In genomic region chr4:85769009-85769408, GRCh38 we compare ENCODE assay signal across 23 cellular contexts.
DNase-seq lines count a peak whose midpoint lies in the region; ATAC-seq, FAIRE-seq and TF ChIP-seq lines count a peak whose summit lies in the region.
"Had no signal": no experiment of that assay in that cellular context is flagged by ENCODE, and none has a peak within 500 bp of the region (broad histone marks: within the 10 kb centered on the region; RNA-seq: fewer than 3 reads in every experiment).

No MANE protein-coding gene starts in this region.

- CTCF ChIA-PET in PC-3 (lab: Charles Lee): no interaction called here
- CTCF ChIA-PET in endothelial cell of umbilical vein (lab: Charles Lee): no interaction called here
- CTCF ChIA-PET in activated CD8-positive, alpha-beta T cell treated with anti-CD3 and anti-CD28 coated beads, Interleukin-2, amount 10 ng/mL, durations not matched to agents 7 days and 5 days (lab: Charles Lee): no interaction called here

- H3K27ac ChIP-seq in PC-3 (ENCODE audit: low read length) (no peak overlapping the region; the same call in 1 of the 2 replicates), endothelial cell of umbilical vein (ENCODE audit: insufficient read depth, low read depth, low read length) (no peak overlapping the region), small intestine (ENCODE audit: low read depth in 1 of 2, low read length in 1 of 2) (no peak overlapping the region)
- H3K27ac ChIP-seq: 22Rv1, BLaER1, C4-2B had no signal

- H4K20me1 ChIP-seq in PC-3 (ENCODE audit: low read length) (no peaks in the 10 kb centered on the region), endothelial cell of umbilical vein (replicated peaks; ENCODE audit: control insufficient read depth, extremely low read depth, insufficient read depth, low read length) (no peaks in the 10 kb centered on the region)
- H4K20me1 ChIP-seq: BLaER1 had no signal

- peak; percentile 56 for ATAC-seq in PC-3
- no peak for ATAC-seq in activated CD8-positive, alpha-beta T cell treated with anti-CD3 and anti-CD28 coated beads, Interleukin-2, amount 10 ng/mL, durations not matched to agents 7 days and 5 days
- ATAC-seq: CD8-positive, alpha-beta T cell had no signal

- H3K9me3 Mint-ChIP-seq in activated CD8-positive, alpha-beta T cell treated with anti-CD3 and anti-CD28 coated beads, Interleukin-2, amount 10 ng/mL, durations not matched to agents 7 days and 5 days (ENCODE audit: insufficient read depth): no peaks in the 10 kb centered on the region
- H3K9me3 Mint-ChIP-seq: CD8-positive, alpha-beta T cell; HFFc6 had no signal

- intact Hi-C loops in PC-3 (cut with micrococcal nuclease) (no loop called here), endothelial cell of umbilical vein (cut with micrococcal nuclease) (no loop called here)

- H3F3A ChIP-seq in PC-3 (ENCODE audit: low read length, unreplicated experiment): no peaks in the 10 kb centered on the region

- TF ChIP-seq CTCF in PC-3 (conservative IDR thresholded peaks at IDR 0.05; ENCODE audit: low read depth, low read length) (no peak), endothelial cell of umbilical vein (IDR thresholded peaks at IDR 0.05; ENCODE audit: extremely low read depth in 1 of 2, insufficient read depth in 1 of 2, low read depth in 1 of 2, low read length in 2 of 2) (no peak)

- no peaks in the 10 kb centered on the region for H3K9me2 ChIP-seq in PC-3 (replicated peaks; ENCODE audit: low read length)

- H3K4me1 ChIP-seq in PC-3 (ENCODE audit: insufficient read depth, low read length) (peaks cover 8% of the 10 kb centered on the region), endothelial cell of umbilical vein (ENCODE audit: control insufficient read depth, extremely low read depth, insufficient read depth, low read length) (peaks cover 30% of the 10 kb centered on the region), small intestine (ENCODE audit: control insufficient read depth in 2 of 2, insufficient read depth in 1 of 2, low read depth in 1 of 2, low read length in 1 of 2) (no peaks in the 10 kb centered on the region)
- H3K4me1 ChIP-seq: BLaER1, Caco-2 had no signal

- H2AFZ ChIP-seq in PC-3 (ENCODE audit: low read length) (no peak overlapping the region), endothelial cell of umbilical vein (ENCODE audit: low read depth, low read length) (no peak overlapping the region)

- FAIRE-seq in endothelial cell of umbilical vein (lab: Jason Lieb, UNC) (peak; percentile 21), small intestine (lab: Jason Lieb, UNC) (no peak)
- FAIRE-seq: A204.1, GM12892, H54 had no signal

- no peak overlapping the region for H3K27ac Mint-ChIP-seq in activated CD8-positive, alpha-beta T cell treated with anti-CD3 and anti-CD28 coated beads, Interleukin-2, amount 10 ng/mL, durations not matched to agents 7 days and 5 days
- H3K27ac Mint-ChIP-seq: B cell; CD4-positive, CD25-positive, alpha-beta regulatory T cell; CD8-positive, alpha-beta T cell; HFFc6 had no signal

- H3K4me1 Mint-ChIP-seq in activated CD8-positive, alpha-beta T cell treated with anti-CD3 and anti-CD28 coated beads, Interleukin-2, amount 10 ng/mL, durations not matched to agents 7 days and 5 days (ENCODE audit: low read depth): no peaks in the 10 kb centered on the region
- H3K4me1 Mint-ChIP-seq: CD4-positive, CD25-positive, alpha-beta regulatory T cell had no signal

- H3K79me2 ChIP-seq in PC-3 (ENCODE audit: low read length): no peaks in the 10 kb centered on the region
- H3K79me2 ChIP-seq in endothelial cell of umbilical vein (ENCODE audit: control insufficient read depth, insufficient read depth, low read length): no peaks in the 10 kb centered on the region

- no peak overlapping the region for H3K9ac ChIP-seq in PC-3 (ENCODE audit: low read length)
- no peak overlapping the region for H3K9ac ChIP-seq in endothelial cell of umbilical vein (replicated peaks; ENCODE audit: extremely low read depth, insufficient read depth, low read length)
- H3K9ac ChIP-seq: BLaER1 had no signal

- no peaks in the 10 kb centered on the region for H3K36me3 ChIP-seq in PC-3 (ENCODE audit: low read depth, low read length)
- H3K36me3 ChIP-seq in endothelial cell of umbilical vein (ENCODE audit: control insufficient read depth in 2 of 2, extremely low read depth in 1 of 2, insufficient read depth in 2 of 2, low read length in 2 of 2): no peaks in the 10 kb centered on the region
- H3K36me3 ChIP-seq in small intestine (ENCODE audit: control insufficient read depth in 2 of 2, insufficient read depth in 2 of 2, low read length in 2 of 2): no peaks in the 10 kb centered on the region
- H3K36me3 ChIP-seq: BLaER1, HAP-1 had no signal

- dilution Hi-C loops in endothelial cell of umbilical vein (cut with MboI; ENCODE audit: extremely low pct_ligation_motif_present, low sequenced_read_pairs): no loop called here

- POLR2A ChIA-PET in PC-3 (lab: Charles Lee; ENCODE audit: unreplicated experiment): no interaction called here
- POLR2A ChIA-PET in endothelial cell of umbilical vein (lab: Charles Lee): no interaction called here
- POLR2A ChIA-PET in activated CD8-positive, alpha-beta T cell treated with anti-CD3 and anti-CD28 coated beads, Interleukin-2, amount 10 ng/mL, durations not matched to agents 7 days and 5 days (lab: Charles Lee): no interaction called here

- no peaks in the 10 kb centered on the region for H3K36me3 Mint-ChIP-seq in activated CD8-positive, alpha-beta T cell treated with anti-CD3 and anti-CD28 coated beads, Interleukin-2, amount 10 ng/mL, durations not matched to agents 7 days and 5 days (ENCODE audit: low read depth)
- H3K36me3 Mint-ChIP-seq: CD4-positive, CD25-positive, alpha-beta regulatory T cell; CD8-positive, alpha-beta T cell had no signal

- H3K4me3 ChIP-seq in PC-3 (ENCODE audit: low read length) (no peak overlapping the region), endothelial cell of umbilical vein (replicated peaks in 1 of 3; ENCODE audit: insufficient read depth in 1 of 3, low read depth in 1 of 3, low read length in 3 of 3) (no peak overlapping the region), small intestine (ENCODE audit: low read depth in 1 of 2, low read length in 2 of 2) (no peak overlapping the region)
- H3K4me3 ChIP-seq: BLaER1, HAP-1 had no signal

- DNase-seq in ELR (ENCODE audit: low read depth) (peak; percentile 57), PC-3 (peak; percentile 56), endothelial cell of umbilical vein (ENCODE audit: low read depth, low spot score) (peak; percentile 82), kidney tubule cell (ENCODE audit: low spot score) (peak; percentile 32), OCI-M2 (lab: John Stamatoyannopoulos, UW; ENCODE audit: unreplicated experiment) (no peak), small intestine (no peak), DMS114 treated with DMSO at 0.1 percent for 48 hours (lab: John Stamatoyannopoulos, UW; ENCODE audit: unreplicated experiment) (no peak)
- no peak for DNase-seq in activated CD8-positive, alpha-beta T cell treated with anti-CD3 and anti-CD28 coated beads, Interleukin-2, amount 10 ng/mL, durations not matched to agents 7 days and 5 days
- DNase-seq: Caco-2; CD4-positive, CD25-positive, alpha-beta regulatory T cell; CD8-positive, alpha-beta T cell; DMS79; EL; GOT3; HFFc6 had no signal

- BruUV-seq in PC-3 (replicated peaks; lab: Mats Ljungman, UMichigan) (no TSS peak), endothelial cell of umbilical vein (replicated peaks; lab: Mats Ljungman, UMichigan) (no TSS peak)

- no peak for TF ChIP-seq POLR2A in endothelial cell of umbilical vein (IDR thresholded peaks at IDR 0.05; ENCODE audit: low read depth, low read length)

- no peaks in the 10 kb centered on the region for H3K9me3 ChIP-seq in PC-3 (ENCODE audit: low read length)
- no peaks in the 10 kb centered on the region for H3K9me3 ChIP-seq in endothelial cell of umbilical vein (replicated peaks; ENCODE audit: control insufficient read depth, insufficient read depth, low read length)
- no peaks in the 10 kb centered on the region for H3K9me3 ChIP-seq in small intestine (ENCODE audit: control insufficient read depth, low read depth)
- H3K9me3 ChIP-seq: BLaER1, Caco-2, HAP-1 had no signal

- H3K4me3 Mint-ChIP-seq in activated CD8-positive, alpha-beta T cell treated with anti-CD3 and anti-CD28 coated beads, Interleukin-2, amount 10 ng/mL, durations not matched to agents 7 days and 5 days: no peak overlapping the region
- H3K4me3 Mint-ChIP-seq: B cell; CD4-positive, CD25-positive, alpha-beta regulatory T cell; CD8-positive, alpha-beta T cell; HFFc6 had no signal

- H3K4me2 ChIP-seq in PC-3 (ENCODE audit: low read length) (no peak overlapping the region), endothelial cell of umbilical vein (ENCODE audit: insufficient read depth, low read length) (peak overlapping the region; percentile 19)
- H3K4me2 ChIP-seq: BLaER1 had no signal

- H3K27me3 Mint-ChIP-seq in activated CD8-positive, alpha-beta T cell treated with anti-CD3 and anti-CD28 coated beads, Interleukin-2, amount 10 ng/mL, durations not matched to agents 7 days and 5 days (ENCODE audit: low read depth): no peaks in the 10 kb centered on the region
- H3K27me3 Mint-ChIP-seq: B cell; CD4-positive, CD25-positive, alpha-beta regulatory T cell had no signal

- no peaks in the 10 kb centered on the region for H3K27me3 ChIP-seq in PC-3 (ENCODE audit: low read length)
- H3K27me3 ChIP-seq in endothelial cell of umbilical vein (ENCODE audit: control insufficient read depth in 2 of 2, insufficient read depth in 2 of 2, low read length in 2 of 2): no peaks in the 10 kb centered on the region
- H3K27me3 ChIP-seq in small intestine (ENCODE audit: control insufficient read depth in 2 of 2, insufficient read depth in 2 of 2, low read length in 2 of 2): no peaks in the 10 kb centered on the region
- H3K27me3 ChIP-seq: BLaER1 had no signal

- WGBS in small intestine, 3 donors: 80 to 91% (median 87%) methylated on average over 2 of the region's 2 CpGs

- no peaks in the 10 kb centered on the region for H3K9me1 ChIP-seq in endothelial cell of umbilical vein (replicated peaks; ENCODE audit: control insufficient read depth, extremely low read depth, insufficient read depth, low read length)

TF ChIP-seq in endothelial cell of umbilical vein, 7 proteins besides CTCF, POLR2A, EP300 and RAD21:
- TF ChIP-seq MAX (IDR thresholded peaks at IDR 0.05; ENCODE audit: insufficient read depth, insufficient read length): no peak
- TF ChIP-seq FOS (IDR thresholded peaks at IDR 0.05; ENCODE audit: borderline replicate concordance, insufficient read depth, low read length): peak; percentile 57
- TF ChIP-seq GATA2 (IDR thresholded peaks at IDR 0.05; ENCODE audit: insufficient read depth, insufficient read length, low read depth, low read length): peak; percentile 66
- peak; percentile 29 for TF ChIP-seq JUN (IDR thresholded peaks at IDR 0.05; ENCODE audit: borderline replicate concordance, insufficient read depth, insufficient read length, low read depth)

Comparison
In these comparisons a context has a peak if more than half of its experiments do, and no peak if none do; other contexts are left out.
1. DNase-seq: peak in ELR (single experiment), PC-3 (single experiment), endothelial cell of umbilical vein (single experiment) and kidney tubule cell (single experiment); none in OCI-M2 (single experiment), small intestine (single experiment), DMS114 treated with DMSO at 0.1 percent for 48 hours (single experiment) and activated CD8-positive, alpha-beta T cell treated with anti-CD3 and anti-CD28 coated beads, Interleukin-2, amount 10 ng/mL, durations not matched to agents 7 days and 5 days (single experiment).